8 cellular contexts compared by ENCODE assay signal in the genomic region with DNA sequence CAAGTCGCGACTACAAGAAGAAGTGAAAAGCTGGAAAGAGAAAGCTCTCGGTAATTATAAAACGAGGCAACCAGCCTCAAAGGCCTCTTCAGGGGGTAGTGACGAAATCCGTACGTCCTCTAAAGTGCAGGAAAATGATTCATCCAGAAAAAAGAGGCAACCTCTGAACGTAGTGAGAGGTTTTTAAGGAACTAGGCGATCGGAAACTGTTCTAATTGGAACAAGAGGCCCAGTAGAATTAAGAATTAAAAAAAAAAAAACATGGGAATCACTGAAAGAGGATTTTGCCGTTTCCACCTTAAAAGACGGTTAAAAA. TPM values are rescaled to one million over a fixed set of nuclear protein-coding genes. Genes with fewer than 3 reads are reported as not detected.
DNase-seq lines count a peak whose midpoint lies in the region; ATAC-seq and TF ChIP-seq lines count a peak whose summit lies in the region.

No MANE protein-coding gene starts in this region.

- POLR2A ChIA-PET in PC-9 (lab: Charles Lee; ENCODE audit: unreplicated experiment): interaction anchor here (0.6 to 0.7 kb wide), 4 partner anchors 13 to 414 kb away, joined by 3 to 11 read pairs (median 5); no protein-coding TSS in a partner anchor

- H3K4me1 Mint-ChIP-seq in dendritic cell treated with granulocyte-macrophage colony-stimulating factor and Interleukin-4, amounts not matched to agents 40 ng/mL and 50 ng/mL, for 4 days (ENCODE audit: low read depth): peaks cover 43% of the 10 kb centered on the region

- peak overlapping the region; percentile 96 for H3K4me2 ChIP-seq in PC-9

- H3K79me2 ChIP-seq in PC-9 (ENCODE audit: low read depth): peaks cover 83% of the 10 kb centered on the region

- DNase-seq in GM12864 (ENCODE audit: low read depth) (no peak), PC-9 (no peak), A172 (ENCODE audit: low spot score) (no peak)

- H3K27ac ChIP-seq in PC-9 (peak overlapping the region; percentile 86), mucosa of rectum (ENCODE audit: low read depth in 2 of 2, low read length in 2 of 2) (peak overlapping the region; percentile 97 to 99)

- H3K36me3 ChIP-seq in PC-9 (ENCODE audit: low read depth) (peaks cover 45% of the 10 kb centered on the region), mucosa of rectum (ENCODE audit: control insufficient read depth in 2 of 2, insufficient read depth in 2 of 2, low read length in 2 of 2) (peaks cover 7 to 16% of the 10 kb centered on the region in 2 donors)

- H3K36me3 Mint-ChIP-seq in dendritic cell treated with granulocyte-macrophage colony-stimulating factor and Interleukin-4, amounts not matched to agents 40 ng/mL and 50 ng/mL, for 4 days (ENCODE audit: low read depth): peaks cover 66% of the 10 kb centered on the region

- no TSS peak for BruUV-seq in PC-9 (replicated peaks; lab: Mats Ljungman, UMichigan)

- H3K4me3 Mint-ChIP-seq in dendritic cell treated with granulocyte-macrophage colony-stimulating factor and Interleukin-4, amounts not matched to agents 40 ng/mL and 50 ng/mL, for 4 days: peak overlapping the region; percentile 94

- H3K4me1 ChIP-seq in PC-9 (replicated peaks; ENCODE audit: insufficient read depth): peaks cover 66% of the 10 kb centered on the region
- peaks cover 29 to 32% of the 10 kb centered on the region in 2 donors for H3K4me1 ChIP-seq in mucosa of rectum (ENCODE audit: control insufficient read depth in 2 of 2, insufficient read depth in 2 of 2, low read length in 2 of 2)

- peaks cover 67% of the 10 kb centered on the region for H3F3A ChIP-seq in PC-9 (ENCODE audit: insufficient read depth, low read depth)

- TF ChIP-seq CTCF in GM12864 (IDR thresholded peaks at IDR 0.05; ENCODE audit: low read depth, low read length, missing control alignments): no peak
- no peak for TF ChIP-seq CTCF in PC-9 (conservative IDR thresholded peaks at IDR 0.05)

- no peak overlapping the region; the same call in 1 of the 2 replicates for H2AFZ ChIP-seq in PC-9

- no peaks in the 10 kb centered on the region for H3K9me3 ChIP-seq in PC-9 (ENCODE audit: insufficient read depth, low read depth)
- no peaks in the 10 kb centered on the region for H3K9me3 ChIP-seq in mucosa of rectum (ENCODE audit: control insufficient read depth in 2 of 2, low read length in 2 of 2)

- H3K27me3 ChIP-seq in PC-9 (ENCODE audit: insufficient read depth, low read depth) (no peaks in the 10 kb centered on the region), mucosa of rectum (ENCODE audit: control insufficient read depth in 2 of 2, insufficient read depth in 2 of 2, low read length in 2 of 2) (no peaks in the 10 kb centered on the region)

- H3K27me3 Mint-ChIP-seq in dendritic cell treated with granulocyte-macrophage colony-stimulating factor and Interleukin-4, amounts not matched to agents 40 ng/mL and 50 ng/mL, for 4 days: no peaks in the 10 kb centered on the region

- H4K20me1 ChIP-seq in PC-9 (ENCODE audit: insufficient read depth): peaks cover 36% of the 10 kb centered on the region

- no peak for ATAC-seq in GM21619 (IDR thresholded peaks at IDR 0.05; ENCODE audit: unreplicated experiment)
- no peak for ATAC-seq in HG03135 (IDR thresholded peaks at IDR 0.05; ENCODE audit: unreplicated experiment)
- ATAC-seq in GM18907 (IDR thresholded peaks at IDR 0.05; ENCODE audit: unreplicated experiment): no peak

- peak overlapping the region; percentile 82 for H3K4me3 ChIP-seq in GM12864 (ENCODE audit: low read depth, low read length)
- peak overlapping the region; percentile 82 for H3K4me3 ChIP-seq in PC-9
- peak overlapping the region; percentile 99 to 100 for H3K4me3 ChIP-seq in mucosa of rectum (ENCODE audit: low read length in 2 of 2)

- H3K9ac ChIP-seq in mucosa of rectum (ENCODE audit: low read depth in 1 of 2, low read length in 2 of 2): peak overlapping the region; percentile 100

- peak overlapping the region; percentile 99 for H3K27ac Mint-ChIP-seq in dendritic cell treated with granulocyte-macrophage colony-stimulating factor and Interleukin-4, amounts not matched to agents 40 ng/mL and 50 ng/mL, for 4 days

- no peaks in the 10 kb centered on the region for H3K9me2 ChIP-seq in PC-9 (ENCODE audit: insufficient read depth)

- H3K9me3 Mint-ChIP-seq in dendritic cell treated with granulocyte-macrophage colony-stimulating factor and Interleukin-4, amounts not matched to agents 40 ng/mL and 50 ng/mL, for 4 days: no peaks in the 10 kb centered on the region

- CTCF ChIA-PET in PC-9 (lab: Charles Lee): interaction anchor here (0.6 to 0.9 kb wide), 3 partner anchors 36 to 104 kb away, joined by 3 to 4 read pairs (median 3); no protein-coding TSS in a partner anchor

- intact Hi-C loops in PC-9 (cut with micrococcal nuclease; ENCODE audit: unreplicated experiment): loop anchor here (2.0 kb wide), 1 partner anchor 65 kb away; no protein-coding TSS in a partner anchor
- intact Hi-C loops in dendritic cell treated with granulocyte-macrophage colony-stimulating factor and Interleukin-4, amounts not matched to agents 40 ng/mL and 50 ng/mL, for 4 days (cut with micrococcal nuclease): no loop called here

RNA-seq across cellular contexts. Expression of gene CSNK1A1, which starts 1.0 kb away (rescaled TPM):
- 300 and 334 TPM in 2 replicates for total RNA-seq in PC-9 (2021)
- total RNA-seq in A172 (2014; rRNA removed; shearing (Covaris generic)): 354 and 416 TPM in 2 replicates

RNA-seq across cellular contexts. Expression of gene ARHGEF37, which starts 31.1 kb away (rescaled TPM):
- total RNA-seq in PC-9 (2021): 5.5 and 8.6 TPM in 2 replicates
- total RNA-seq in A172 (2014; rRNA removed; shearing (Covaris generic)): 0.69 and 1.6 TPM in 2 replicates
